Comparison of ENCODE assay signal across 25 cellular contexts in genomic region chr22:43077121-43077877, GRCh38. TPM values are rescaled to one million over a fixed set of nuclear protein-coding genes. Genes with fewer than 3 reads are reported as not detected.
DNase-seq lines count a peak whose midpoint lies in the region; ATAC-seq and TF ChIP-seq lines count a peak whose summit lies in the region.
"Had no signal": no experiment of that assay in that cellular context is flagged by ENCODE, and none has a peak within 500 bp of the region (broad histone marks: within the 10 kb centered on the region; RNA-seq: fewer than 3 reads in every experiment).

No MANE protein-coding gene starts in this region.

- intact Hi-C loops in cardiac septum (cut with DNase I) = no loop called here

- H4K20me1 ChIP-seq in neural progenitor cell (ENCODE audit: low read depth) = no peaks in the 10 kb centered on the region

- peak; percentile 96 for DNase-seq in G401 (ENCODE audit: low spot score)
- peak; percentile 5 for DNase-seq in NCI-H82 treated with DMSO at 0.1 percent for 48 hours (lab: John Stamatoyannopoulos, UW; ENCODE audit: unreplicated experiment)
- DNase-seq in cardiac septum (ENCODE audit: low spot score) = peak; percentile 81
- no peak for DNase-seq in neural progenitor cell (ENCODE audit: low spot score)
- DNase-seq in MG63 = no peak
- DNase-seq in CD8-positive, alpha-beta memory T cell = no peak
- DNase-seq: ACHN; CD4-positive, CD25-positive, alpha-beta regulatory T cell; glutamatergic neuron; HCEC 1CT; NCI-H187 treated with DMSO at 0.1 percent for 48 hours; NCI-H526; OCI-M1; stimulated activated CD4-positive, alpha-beta T cell treated with anti-CD3 and anti-CD28 coated beads, Interleukin-15, amount 100 ng/mL, for 24 hours; stimulated activated naive CD4-positive, alpha-beta T cell; trophoblast cell had no signal

- no peak overlapping the region for H3K9ac ChIP-seq in neural progenitor cell

- no peaks in the 10 kb centered on the region for H3K9me3 Mint-ChIP-seq in neural progenitor cell
- H3K9me3 Mint-ChIP-seq in CD8-positive, alpha-beta memory T cell = peaks cover 0 to 2% (median 0%) of the 10 kb centered on the region in 5 donors
- H3K9me3 Mint-ChIP-seq: activated T-helper 2 cell treated with anti-CD3 and anti-CD28 coated beads, Interferon-gamma antibody, Interleukin-2, Interleukin-4, amounts not matched to agents 10 μg/mL and 5 μg/mL and 100 μg/mL, durations not matched to agents 14 hours and 24 hours and 36 hours; CD4-positive, CD25-positive, alpha-beta regulatory T cell; memory B cell; nephron; T-helper 2 cell treated with Interferon-gamma antibody and Interleukin-4, amounts not matched to agents 5 μg/mL and 100 μg/mL, for 36 hours had no signal

- POLR2A ChIA-PET in CD8-positive, alpha-beta memory T cell (lab: Charles Lee) = interaction anchor here (0.6 kb wide), 1 partner anchor 19 kb away, joined by 3 read pairs; no protein-coding TSS in a partner anchor

- no peaks in the 10 kb centered on the region for H3K79me2 ChIP-seq in neural progenitor cell (ENCODE audit: low read depth)

- H3K27me3 ChIP-seq in neural progenitor cell (no peaks in the 10 kb centered on the region), MG63 (no peaks in the 10 kb centered on the region)
- no peaks in the 10 kb centered on the region for H3K27me3 ChIP-seq in CD8-positive, alpha-beta memory T cell (ENCODE audit: insufficient read depth, low read length, poor library complexity, severe bottlenecking)
- H3K27me3 ChIP-seq: SJSA1 had no signal

- CTCF ChIA-PET in CD8-positive, alpha-beta memory T cell (lab: Charles Lee) = no interaction called here

- H3K9me3 ChIP-seq in neural progenitor cell (ENCODE audit: low read depth) = no peaks in the 10 kb centered on the region
- no peaks in the 10 kb centered on the region for H3K9me3 ChIP-seq in MG63
- no peaks in the 10 kb centered on the region for H3K9me3 ChIP-seq in CD8-positive, alpha-beta memory T cell (ENCODE audit: low read length)
- H3K9me3 ChIP-seq: SJSA1 had no signal

- H3K4me1 ChIP-seq in neural progenitor cell = no peaks in the 10 kb centered on the region
- H3K4me1 ChIP-seq in CD8-positive, alpha-beta memory T cell (ENCODE audit: insufficient read depth, low read length) = no peaks in the 10 kb centered on the region
- H3K4me1 ChIP-seq: SJSA1 had no signal

- no peak for TF ChIP-seq CTCF in neural progenitor cell (IDR thresholded peaks at IDR 0.05)

- H3K36me3 ChIP-seq in neural progenitor cell (no peaks in the 10 kb centered on the region), MG63 (no peaks in the 10 kb centered on the region)
- H3K36me3 ChIP-seq in CD8-positive, alpha-beta memory T cell (ENCODE audit: insufficient read depth, low read length) = no peaks in the 10 kb centered on the region

- H3K4me3 ChIP-seq in neural progenitor cell = no peak overlapping the region
- H3K4me3 ChIP-seq in MG63 = no peak overlapping the region
- no peak overlapping the region for H3K4me3 ChIP-seq in CD8-positive, alpha-beta memory T cell (ENCODE audit: low read length)
- H3K4me3 ChIP-seq: K562, SJSA1 had no signal

- H3K4me1 Mint-ChIP-seq in neural progenitor cell = peaks cover 5% of the 10 kb centered on the region
- peaks cover 3 to 5% (median 4%) of the 10 kb centered on the region in 3 donors for H3K4me1 Mint-ChIP-seq in CD8-positive, alpha-beta memory T cell
- H3K4me1 Mint-ChIP-seq: memory B cell, nephron had no signal

- peaks cover 2% of the 10 kb centered on the region for H3K27me3 Mint-ChIP-seq in neural progenitor cell (ENCODE audit: insufficient read depth, low read depth)
- no peaks in the 10 kb centered on the region for H3K27me3 Mint-ChIP-seq in CD8-positive, alpha-beta memory T cell
- H3K27me3 Mint-ChIP-seq: CD4-positive, CD25-positive, alpha-beta regulatory T cell had no signal

- H3K4me2 ChIP-seq in neural progenitor cell = no peak overlapping the region

- H3F3A ChIP-seq in neural progenitor cell (ENCODE audit: low read depth) = no peaks in the 10 kb centered on the region

- H3K27ac ChIP-seq in neural progenitor cell = no peak overlapping the region
- no peak overlapping the region for H3K27ac ChIP-seq in CD8-positive, alpha-beta memory T cell (ENCODE audit: low read depth, low read length)
- H3K27ac ChIP-seq: SJSA1 had no signal

- H3K36me3 Mint-ChIP-seq in neural progenitor cell = peaks cover 14% of the 10 kb centered on the region
- peaks cover 0 to 9% (median 6%) of the 10 kb centered on the region in 3 donors for H3K36me3 Mint-ChIP-seq in CD8-positive, alpha-beta memory T cell
- H3K36me3 Mint-ChIP-seq: memory B cell had no signal

- in situ Hi-C loops in G401 (cut with HindIII; ENCODE audit: low sequenced_read_pairs) = no loop called here

- H2AFZ ChIP-seq in neural progenitor cell (replicated peaks) = no peak overlapping the region

- peak overlapping the region; percentile 59 for H3K4me3 Mint-ChIP-seq in neural progenitor cell
- no peak overlapping the region for H3K4me3 Mint-ChIP-seq in CD8-positive, alpha-beta memory T cell
- H3K4me3 Mint-ChIP-seq: CD4-positive, CD25-positive, alpha-beta regulatory T cell; memory B cell; nephron; T-helper 2 cell treated with Interferon-gamma antibody and Interleukin-4, amounts not matched to agents 5 μg/mL and 100 μg/mL, for 36 hours had no signal

- peak overlapping the region; percentile 78 for H3K27ac Mint-ChIP-seq in neural progenitor cell
- no peak overlapping the region for H3K27ac Mint-ChIP-seq in CD8-positive, alpha-beta memory T cell
- H3K27ac Mint-ChIP-seq: activated T-helper 2 cell treated with anti-CD3 and anti-CD28 coated beads, Interferon-gamma antibody, Interleukin-2, Interleukin-4, amounts not matched to agents 10 μg/mL and 5 μg/mL and 100 μg/mL, durations not matched to agents 14 hours and 24 hours and 36 hours; memory B cell; nephron; T-helper 2 cell treated with Interferon-gamma antibody and Interleukin-4, amounts not matched to agents 5 μg/mL and 100 μg/mL, for 36 hours had no signal

- no peak for ATAC-seq in GM21423 (IDR thresholded peaks at IDR 0.05; ENCODE audit: unreplicated experiment)
- no peak for ATAC-seq in GM21367 (IDR thresholded peaks at IDR 0.05; ENCODE audit: unreplicated experiment)
- ATAC-seq: esophagus mucosa, K562 had no signal

RNA-seq across cellular contexts. Expression of gene TTLL1, which starts 11.9 kb away (rescaled TPM):
- 7.1 and 10.3 TPM in 2 replicates for total RNA-seq in G401 (2014; rRNA removed; shearing (Covaris generic))
- total RNA-seq in cardiac septum = 9.5 TPM
- 9.4 and 16.0 TPM in 2 replicates for total RNA-seq in neural progenitor cell (ENCODE audit: low replicate concordance)
- 4.9 and 9.2 TPM in 2 replicates for total RNA-seq in MG63 (2014; rRNA removed; shearing (Covaris generic); ENCODE audit: low replicate concordance)
- total RNA-seq in CD8-positive, alpha-beta memory T cell = 1 to 10 TPM; 4.3 to 5.0 TPM
- polyA plus RNA-seq in CD8-positive, alpha-beta memory T cell = 15.8 TPM

RNA-seq across cellular contexts. Expression of gene BIK, which starts 33.3 kb away (rescaled TPM):
- total RNA-seq in G401 (2014; rRNA removed; shearing (Covaris generic)) = 4.6 and 6.9 TPM in 2 replicates
- total RNA-seq in cardiac septum (not detected), neural progenitor cell (ENCODE audit: low replicate concordance) (1.6 and 2.2 TPM in 2 replicates)
- 0.10 TPM in 1 of 2 replicates, not detected in the other for total RNA-seq in MG63 (2014; rRNA removed; shearing (Covaris generic); ENCODE audit: low replicate concordance)
- 1 to 10 TPM; 4.0 to 4.1 TPM for total RNA-seq in CD8-positive, alpha-beta memory T cell
- 7.2 TPM for polyA plus RNA-seq in CD8-positive, alpha-beta memory T cell

Comparison
In these comparisons a context has a peak if more than half of its experiments do, and no peak if none do; other contexts are left out.
1. DNase-seq: peak in G401 (single experiment), NCI-H82 treated with DMSO at 0.1 percent for 48 hours (single experiment) and cardiac septum (single experiment); none in neural progenitor cell (single experiment), MG63 (single experiment) and CD8-positive, alpha-beta memory T cell (0 of 5).